17 cellular contexts compared by ENCODE assay signal in the genomic region with DNA sequence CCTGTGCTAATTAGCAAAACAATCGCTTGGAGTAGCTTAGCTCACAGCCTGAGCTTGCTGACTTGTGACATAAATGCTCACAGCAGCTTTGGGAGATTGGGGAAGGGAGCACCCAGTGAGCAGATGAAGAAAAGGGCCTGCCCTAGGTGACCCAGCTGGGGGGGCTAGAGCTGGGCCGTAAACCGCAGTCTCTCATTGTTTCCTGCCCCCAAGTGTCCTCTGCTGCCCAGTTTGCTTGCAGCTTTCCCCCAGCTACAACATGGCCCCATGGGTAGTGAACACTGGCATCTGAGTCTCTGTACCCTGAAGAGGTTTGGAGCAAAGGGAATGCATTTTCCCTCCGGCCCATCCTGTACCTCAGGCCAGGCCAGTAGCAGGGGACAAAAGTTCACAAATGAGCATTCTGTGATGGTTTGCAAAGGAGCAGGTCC.
"Had no signal": no experiment of that assay in that cellular context is flagged by ENCODE, and none has a peak within 500 bp of the region (broad histone marks: within the 10 kb centered on the region; RNA-seq: fewer than 3 reads in every experiment).

No MANE protein-coding gene starts in this region.

- H3K36me3 ChIP-seq: cardiac muscle cell, heart right ventricle, prostate gland, upper lobe of left lung had no signal

- H3K4me1 Mint-ChIP-seq: natural killer cell; stimulated activated naive B cell treated with anti-CD40 and anti-IgM and Interleukin-4, amounts not matched to agents 10 μg/mL and 1 μg/mL and 100 μg/mL, for 72 hours had no signal

- H3K27ac ChIP-seq: cardiac muscle cell, heart right ventricle, prostate gland, spleen, upper lobe of left lung had no signal

- H3K4me3 ChIP-seq: cardiac muscle cell, heart right ventricle, prostate gland, spleen, upper lobe of left lung had no signal

- H3K27ac Mint-ChIP-seq: activated CD4-positive, alpha-beta memory T cell treated with anti-CD3 and anti-CD28 coated beads for 36 hours; activated naive CD8-positive, alpha-beta T cell; natural killer cell; stimulated activated naive B cell treated with anti-CD40 and anti-IgM and Interleukin-4, amounts not matched to agents 10 μg/mL and 1 μg/mL and 100 μg/mL, for 72 hours had no signal

- H3K9me3 Mint-ChIP-seq: activated CD4-positive, alpha-beta memory T cell treated with anti-CD3 and anti-CD28 coated beads for 36 hours; activated T-cell treated with anti-CD3 and anti-CD28 coated beads, Interleukin-2, amount 50 U/mL, for 4 hours; natural killer cell; stimulated activated naive B cell treated with anti-CD40 and anti-IgM and Interleukin-4, amounts not matched to agents 10 μg/mL and 1 μg/mL and 100 μg/mL, for 72 hours had no signal

- H3K27me3 Mint-ChIP-seq: activated CD4-positive, alpha-beta memory T cell treated with anti-CD3 and anti-CD28 coated beads for 36 hours; activated naive CD8-positive, alpha-beta T cell; stimulated activated naive B cell treated with anti-CD40 and anti-IgM and Interleukin-4, amounts not matched to agents 10 μg/mL and 1 μg/mL and 100 μg/mL, for 72 hours had no signal

- H3K4me3 Mint-ChIP-seq: activated CD4-positive, alpha-beta memory T cell treated with anti-CD3 and anti-CD28 coated beads for 36 hours; activated naive CD8-positive, alpha-beta T cell; activated T-cell treated with anti-CD3 and anti-CD28 coated beads, Interleukin-2, amount 50 U/mL, for 4 hours; natural killer cell; stimulated activated naive B cell treated with anti-CD40 and anti-IgM and Interleukin-4, amounts not matched to agents 10 μg/mL and 1 μg/mL and 100 μg/mL, for 72 hours had no signal

- H3K9me3 ChIP-seq: heart right ventricle, prostate gland, spleen, upper lobe of left lung had no signal

- H3K36me3 Mint-ChIP-seq: activated CD4-positive, alpha-beta memory T cell treated with anti-CD3 and anti-CD28 coated beads for 36 hours; natural killer cell had no signal

- ATAC-seq: activated T-cell treated with anti-CD3 and anti-CD28 coated beads, Interleukin-2, amount 50 U/mL, for 4 hours; heart right ventricle; natural killer cell; sciatic nerve; stimulated activated naive B cell treated with anti-CD40 and anti-IgM and Interleukin-4, amounts not matched to agents 10 μg/mL and 1 μg/mL and 100 μg/mL, for 72 hours had no signal

- FAIRE-seq: colon, frontal cortex had no signal

- H3K4me1 ChIP-seq: prostate gland, spleen, upper lobe of left lung had no signal

- H3K27me3 ChIP-seq: cardiac muscle cell, heart right ventricle, spleen, upper lobe of left lung had no signal

- DNase-seq: activated CD4-positive, alpha-beta memory T cell treated with anti-CD3 and anti-CD28 coated beads for 36 hours; activated gamma-delta T cell; activated T-cell treated with anti-CD3 and anti-CD28 coated beads, Interleukin-2, amount 50 U/mL, for 4 hours; effector CD4-positive, alpha-beta T cell; heart right ventricle; natural killer cell; spleen; stimulated activated CD4-positive, alpha-beta T cell treated with anti-CD3 and anti-CD28 coated beads, Interleukin-1b, Interleukin-23, amount 100 ng/mL, for 48 hours; stimulated activated naive B cell treated with anti-CD40 and anti-IgM and Interleukin-4, amounts not matched to agents 10 μg/mL and 1 μg/mL and 100 μg/mL, for 72 hours; substantia nigra; upper lobe of left lung had no signal
